22 cellular contexts compared by ENCODE assay signal in the genomic region with DNA sequence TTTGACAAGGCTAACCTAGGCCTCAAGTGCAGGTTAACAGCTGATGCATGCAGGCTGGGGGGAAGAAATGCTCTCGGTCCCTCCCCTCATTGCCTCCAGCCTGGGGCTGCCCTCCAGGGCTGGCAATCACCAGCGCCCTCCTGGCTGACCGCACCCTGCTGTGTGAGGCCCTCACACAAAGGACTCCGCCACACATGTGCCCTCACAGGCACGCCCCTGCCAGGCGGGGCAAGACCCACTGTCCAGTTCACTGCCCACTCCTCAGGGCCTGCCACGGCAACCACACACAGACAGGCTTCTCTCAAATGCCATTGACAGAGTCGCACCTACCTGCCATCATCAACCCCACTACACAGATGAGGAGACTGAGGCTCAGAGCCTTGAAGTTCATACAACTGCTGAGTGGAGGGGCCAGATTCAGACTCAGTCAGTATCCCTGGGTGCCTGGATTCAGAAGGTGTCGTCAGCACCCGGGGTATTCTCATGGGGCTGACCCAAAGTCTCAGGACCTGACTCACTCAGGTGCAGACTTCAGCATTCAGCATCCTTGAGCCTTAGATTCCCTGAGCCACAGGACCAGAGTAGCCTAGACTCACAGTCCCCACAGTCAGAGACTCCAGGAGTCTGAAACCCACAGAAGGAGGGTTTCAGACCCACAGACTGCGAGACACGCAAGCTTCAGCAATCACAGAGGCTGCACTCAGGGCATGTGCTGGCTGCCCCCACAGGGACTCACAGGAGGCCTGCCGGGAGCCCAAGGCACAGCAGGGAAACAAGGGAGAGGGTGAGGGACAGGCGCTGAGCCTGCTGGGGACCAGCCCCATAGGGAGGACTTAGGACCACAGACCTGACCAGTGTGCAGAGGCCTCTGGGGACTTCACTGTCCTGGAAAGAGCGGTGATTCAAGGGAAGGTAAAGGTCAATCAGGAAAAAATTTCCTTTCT.
"Had no signal": no experiment of that assay in that cellular context is flagged by ENCODE, and none has a peak within 500 bp of the region (broad histone marks: within the 10 kb centered on the region; RNA-seq: fewer than 3 reads in every experiment).

No MANE protein-coding gene starts in this region.

- H3K9ac ChIP-seq: neural progenitor cell had no signal

- H3K4me1 Mint-ChIP-seq: naive thymus-derived CD8-positive, alpha-beta T cell; neural progenitor cell; stimulated activated naive B cell treated with anti-CD40 and anti-IgM and Interleukin-4, amounts not matched to agents 10 μg/mL and 1 μg/mL and 100 μg/mL, for 72 hours; stimulated activated naive CD8-positive, alpha-beta T cell treated with anti-CD3 and anti-CD28 coated beads, Interleukin-15, amount 100 ng/mL, for 72 hours had no signal

- ATAC-seq: foreskin keratinocyte; mucosa of descending colon; naive thymus-derived CD8-positive, alpha-beta T cell; pancreas; stimulated activated naive B cell treated with anti-CD40 and anti-IgM and Interleukin-4, amounts not matched to agents 10 μg/mL and 1 μg/mL and 100 μg/mL, for 72 hours; stimulated activated naive CD8-positive, alpha-beta T cell treated with anti-CD3 and anti-CD28 coated beads, Interleukin-15, amount 100 ng/mL, for 72 hours; upper lobe of right lung had no signal

- H3K36me3 ChIP-seq: colonic mucosa, heart left ventricle, neural progenitor cell, pancreas, tibial nerve, upper lobe of right lung, vagina had no signal

- H3K9me3 ChIP-seq: colonic mucosa, heart left ventricle, mucosa of descending colon, pancreas, testis, tibial nerve, upper lobe of right lung, vagina had no signal

- H3K4me3 Mint-ChIP-seq: naive thymus-derived CD8-positive, alpha-beta T cell; neural progenitor cell; stimulated activated naive B cell treated with anti-CD40 and anti-IgM and Interleukin-4, amounts not matched to agents 10 μg/mL and 1 μg/mL and 100 μg/mL, for 72 hours; stimulated activated naive CD8-positive, alpha-beta T cell treated with anti-CD3 and anti-CD28 coated beads, Interleukin-15, amount 100 ng/mL, for 72 hours had no signal

- H3K27me3 ChIP-seq: colonic mucosa, neural progenitor cell, pancreas, testis, tibial nerve, vagina had no signal

- H3K27ac ChIP-seq: colonic mucosa, foreskin keratinocyte, heart left ventricle, neural progenitor cell, pancreas, testis, tibial nerve, upper lobe of right lung, vagina had no signal

- H3K36me3 Mint-ChIP-seq: naive thymus-derived CD8-positive, alpha-beta T cell; neural progenitor cell; stimulated activated naive B cell treated with anti-CD40 and anti-IgM and Interleukin-4, amounts not matched to agents 10 μg/mL and 1 μg/mL and 100 μg/mL, for 72 hours had no signal

- H3K27ac Mint-ChIP-seq: neural progenitor cell; progenitor cell of endocrine pancreas; stimulated activated naive B cell treated with anti-CD40 and anti-IgM and Interleukin-4, amounts not matched to agents 10 μg/mL and 1 μg/mL and 100 μg/mL, for 72 hours had no signal

- DNase-seq: colonic mucosa; dermis blood vessel endothelial cell; foreskin keratinocyte; heart left ventricle; hippocampal formation; kidney glomerular epithelial cell; mammary epithelial cell; mucosa of descending colon; occipital lobe; right cardiac atrium; stimulated activated CD4-positive, alpha-beta T cell treated with anti-CD3 and anti-CD28 coated beads, Interleukin-2, amount 100 ng/mL, for 24 hours; stimulated activated CD4-positive, alpha-beta T cell treated with anti-CD3 and anti-CD28 coated beads, Interleukin-4, amount 100 ng/mL, for 4 hours; stimulated activated naive B cell treated with anti-CD40 and anti-IgM and Interleukin-4, amounts not matched to agents 10 μg/mL and 1 μg/mL and 100 μg/mL, for 72 hours; stimulated activated naive CD8-positive, alpha-beta T cell treated with anti-CD3 and anti-CD28 coated beads, Interleukin-15, amount 100 ng/mL, for 72 hours; testis; upper lobe of right lung had no signal

- H3K9me3 Mint-ChIP-seq: neural progenitor cell had no signal

- H3K4me1 ChIP-seq: colonic mucosa, foreskin keratinocyte, neural progenitor cell, pancreas, testis, tibial nerve, upper lobe of right lung, vagina had no signal

- H3K4me3 ChIP-seq: colonic mucosa, heart left ventricle, mucosa of descending colon, neural progenitor cell, pancreas, testis, tibial nerve, upper lobe of right lung, vagina had no signal

- H3K4me2 ChIP-seq: neural progenitor cell had no signal
